ENCODE assay signal across 8 cellular contexts in the genomic region with DNA sequence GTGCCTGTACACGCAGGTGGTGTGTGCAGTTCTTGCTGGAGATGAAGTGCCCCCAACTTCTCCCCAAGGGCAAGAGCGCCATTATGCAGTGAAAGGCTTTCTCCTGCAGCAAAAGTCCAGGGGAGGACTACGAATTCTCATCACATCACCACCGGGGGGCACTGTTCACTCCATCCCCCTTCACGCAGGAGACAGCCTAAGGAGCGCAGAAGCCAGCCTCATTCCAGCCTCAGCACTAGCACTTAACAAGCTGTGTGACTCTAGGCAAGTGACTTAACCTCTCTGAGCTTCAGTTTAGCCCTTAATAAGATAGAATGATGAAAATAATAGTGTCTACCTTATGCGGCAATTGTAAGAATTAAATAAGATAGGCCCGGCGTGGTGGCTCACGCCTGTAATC.
DNase-seq lines count a peak whose midpoint lies in the region; ATAC-seq and TF ChIP-seq lines count a peak whose summit lies in the region.

No MANE protein-coding gene starts in this region.

- no peak overlapping the region for H3K27ac ChIP-seq in effector memory CD4-positive, alpha-beta T cell (ENCODE audit: insufficient read depth, low read length, poor library complexity, severe bottlenecking)

- H3K4me3 ChIP-seq in GM12864 (ENCODE audit: low read depth, low read length) = no peak overlapping the region
- H3K4me3 ChIP-seq in effector memory CD4-positive, alpha-beta T cell (ENCODE audit: insufficient read depth, low read depth, low read length, poor library complexity, severe bottlenecking) = no peak overlapping the region

- peaks cover 40% of the 10 kb centered on the region for H3K4me1 ChIP-seq in effector memory CD4-positive, alpha-beta T cell (ENCODE audit: control insufficient read depth, insufficient read depth, low read length, poor library complexity, severe bottlenecking)

- ATAC-seq in GM18511 (IDR thresholded peaks at IDR 0.05; ENCODE audit: unreplicated experiment) = no peak

- H3K4me1 Mint-ChIP-seq in nephron progenitor cell = peaks cover 84% of the 10 kb centered on the region

- DNase-seq in 8988T (peak; percentile 88), GM12864 (ENCODE audit: low read depth) (no peak), NCI-H345 treated with DMSO at 0.1 percent for 48 hours (lab: John Stamatoyannopoulos, UW; ENCODE audit: unreplicated experiment) (peak; percentile 25), nephron progenitor cell (peak; percentile 62), amniotic stem cell (lab: John Stamatoyannopoulos, UW) (no peak)
- peak; percentile 46 to 61 for DNase-seq in activated CD4-positive, alpha-beta T cell treated with anti-CD3 and anti-CD28 coated beads, Interleukin-2, amount 50 U/mL, for 24 hours (ENCODE audit: low read depth in 1 of 2, low spot score in 1 of 2)
- peak in 2 of 3 donors; percentile 25 to 34 for DNase-seq in effector memory CD4-positive, alpha-beta T cell

- H3K36me3 Mint-ChIP-seq in nephron progenitor cell (ENCODE audit: low read depth) = no peaks in the 10 kb centered on the region

- H3K36me3 ChIP-seq in effector memory CD4-positive, alpha-beta T cell (ENCODE audit: control insufficient read depth, insufficient read depth, low read length) = peaks cover 25% of the 10 kb centered on the region

- no peaks in the 10 kb centered on the region for H3K27me3 Mint-ChIP-seq in nephron progenitor cell (ENCODE audit: low read depth, poor library complexity)

- no peaks in the 10 kb centered on the region for H3K9me3 Mint-ChIP-seq in nephron progenitor cell

- H3K4me3 Mint-ChIP-seq in nephron progenitor cell = peak overlapping the region; percentile 40

- no peaks in the 10 kb centered on the region for H3K9me3 ChIP-seq in effector memory CD4-positive, alpha-beta T cell (ENCODE audit: control insufficient read depth, low read length)

- H3K27ac Mint-ChIP-seq in nephron progenitor cell = no peak overlapping the region

- H3K27me3 ChIP-seq in effector memory CD4-positive, alpha-beta T cell (replicated peaks; ENCODE audit: control insufficient read depth, insufficient read depth, low read length, poor library complexity, severe bottlenecking) = no peaks in the 10 kb centered on the region

- TF ChIP-seq CTCF in GM12864 (IDR thresholded peaks at IDR 0.05; ENCODE audit: low read depth, low read length, missing control alignments) (peak; percentile 62), nephron progenitor cell (IDR thresholded peaks at IDR 0.05) (peak; percentile 38)

Comparison
In these comparisons a context has a peak if more than half of its experiments do, and no peak if none do; other contexts are left out.
1. DNase-seq: peak in 8988T (single experiment), NCI-H345 treated with DMSO at 0.1 percent for 48 hours (single experiment), activated CD4-positive, alpha-beta T cell treated with anti-CD3 and anti-CD28 coated beads, Interleukin-2, amount 50 U/mL, for 24 hours (2 of 2), effector memory CD4-positive, alpha-beta T cell (2 of 3) and nephron progenitor cell (single experiment); none in GM12864 (single experiment) and amniotic stem cell (single experiment).